ENCODE assay signal across 37 cellular contexts in the genomic region with DNA sequence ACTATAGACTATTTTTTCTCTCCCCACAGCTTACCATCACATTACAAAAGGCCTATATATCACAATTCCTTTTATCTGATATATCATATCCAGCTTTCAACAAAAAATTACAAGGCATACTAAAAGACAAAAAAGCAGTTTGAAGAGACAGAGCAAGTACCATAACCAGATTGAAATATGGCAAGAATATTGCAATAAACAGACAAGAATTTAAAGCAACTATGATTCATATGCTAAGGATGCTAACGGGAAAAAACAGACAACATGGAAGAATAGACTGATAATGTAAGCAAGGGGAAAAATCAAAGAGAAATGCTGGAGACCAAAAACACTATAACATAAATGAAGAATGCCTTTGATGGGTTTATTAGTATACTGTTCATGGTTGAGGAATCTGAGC.
"Had no signal": no experiment of that assay in that cellular context is flagged by ENCODE, and none has a peak within 500 bp of the region (broad histone marks: within the 10 kb centered on the region; RNA-seq: fewer than 3 reads in every experiment).

No MANE protein-coding gene starts in this region.

- H3K36me3 ChIP-seq: ascending aorta, brain microvascular endothelial cell, breast epithelium, WERI-Rb-1 had no signal

- H3K27me3 ChIP-seq: ascending aorta, body of pancreas, brain microvascular endothelial cell, breast epithelium had no signal

- H3K36me3 Mint-ChIP-seq: activated CD8-positive, alpha-beta memory T cell treated with anti-CD3 and anti-CD28 coated beads, Interleukin-2, amount 10 ng/mL, durations not matched to agents 7 days and 5 days; activated naive CD4-positive, alpha-beta T cell treated with anti-CD3 and anti-CD28 coated beads, Interleukin-2, amount 10 ng/mL, durations not matched to agents 7 days and 5 days; activated naive CD8-positive, alpha-beta T cell treated with anti-CD3 and anti-CD28 coated beads, Interleukin-2, amount 10 ng/mL, durations not matched to agents 7 days and 5 days had no signal

- H3K27me3 Mint-ChIP-seq: activated naive CD4-positive, alpha-beta T cell treated with anti-CD3 and anti-CD28 coated beads, Interleukin-2, amount 50 U/mL, for 24 hours; activated naive CD8-positive, alpha-beta T cell; activated naive CD8-positive, alpha-beta T cell treated with anti-CD3 and anti-CD28 coated beads, Interleukin-2, amount 50 U/mL, for 24 hours had no signal

- FAIRE-seq: TTC549 had no signal

- H3K4me3 ChIP-seq: ascending aorta, body of pancreas, breast epithelium had no signal

- DNase-seq: activated CD4-positive, alpha-beta memory T cell treated with anti-CD3 and anti-CD28 coated beads, Interleukin-2, amount 10 ng/mL, durations not matched to agents 7 days and 5 days; activated CD4-positive, alpha-beta T cell treated with anti-CD3 and anti-CD28 coated beads for 1 hour; activated CD4-positive, alpha-beta T cell treated with anti-CD3 and anti-CD28 coated beads for 36 hours; activated CD4-positive, alpha-beta T cell treated with anti-CD3 and anti-CD28 coated beads for 48 hours; activated CD4-positive, alpha-beta T cell treated with anti-CD3 and anti-CD28 coated beads, Interleukin-2, amount 10 ng/mL, durations not matched to agents 7 days and 5 days; activated CD4-positive, alpha-beta T cell treated with anti-CD3 and anti-CD28 coated beads, Interleukin-2, amount 50 U/mL, for 48 hours; activated CD4-positive, CD25-positive, alpha-beta regulatory T cell; activated CD8-positive, alpha-beta memory T cell treated with anti-CD3 and anti-CD28 coated beads for 24 hours; activated CD8-positive, alpha-beta memory T cell treated with anti-CD3 and anti-CD28 coated beads, Interleukin-2, amount 10 ng/mL, durations not matched to agents 7 days and 5 days; activated CD8-positive, alpha-beta memory T cell treated with anti-CD3 and anti-CD28 coated beads, Interleukin-2, amount 50 U/mL, for 48 hours; activated CD8-positive, alpha-beta T cell treated with anti-CD3 and anti-CD28 coated beads, Interleukin-2, amount 10 ng/mL, durations not matched to agents 7 days and 5 days; activated effector memory CD4-positive, alpha-beta T cell treated with Interleukin-2 at 50 U/mL for 16 hours; activated gamma-delta T cell; activated naive CD4-positive, alpha-beta T cell treated with anti-CD3 and anti-CD28 coated beads, Interleukin-2, amount 10 ng/mL, durations not matched to agents 7 days and 5 days; activated naive CD4-positive, alpha-beta T cell treated with Interleukin-2 at 50 U/mL for 16 hours; activated naive CD8-positive, alpha-beta T cell treated with anti-CD3 and anti-CD28 coated beads, Interleukin-2, amount 10 ng/mL, durations not matched to agents 7 days and 5 days; activated naive CD8-positive, alpha-beta T cell treated with anti-CD3 and anti-CD28 coated beads, Interleukin-2, amount 50 U/mL, for 24 hours; activated T-cell treated with anti-CD3 and anti-CD28 coated beads, Interleukin-2, amount 50 U/mL, for 24 hours; activated T-cell treated with anti-CD3 and anti-CD28 coated beads, Interleukin-2, amount 50 U/mL, for 48 hours; amygdala; anterior cingulate cortex; body of pancreas; brain microvascular endothelial cell; central memory CD4-positive, alpha-beta T cell; T-helper 1 cell; T-helper 2 cell; T-helper 9 cell; WERI-Rb-1 had no signal

- H3K9me3 ChIP-seq: body of pancreas, breast epithelium had no signal

- H3K9me3 Mint-ChIP-seq: activated naive CD8-positive, alpha-beta T cell treated with anti-CD3 and anti-CD28 coated beads, Interleukin-2, amount 10 ng/mL, durations not matched to agents 7 days and 5 days; activated T-helper 2 cell treated with anti-CD3 and anti-CD28 coated beads, Interferon-gamma antibody, Interleukin-2, Interleukin-4, amounts not matched to agents 10 μg/mL and 5 μg/mL and 100 μg/mL, durations not matched to agents 14 hours and 24 hours and 36 hours; T-helper 1 cell treated with Interleukin-12 subunit alpha and Interleukin-12 subunit beta and Interleukin-4 antibody, amounts not matched to agents 30 μg/mL and 1 μg/mL, for 36 hours; T-helper 2 cell treated with Interferon-gamma antibody and Interleukin-4, amounts not matched to agents 5 μg/mL and 100 μg/mL, for 36 hours had no signal

- H3K4me1 Mint-ChIP-seq: activated naive CD4-positive, alpha-beta T cell treated with anti-CD3 and anti-CD28 coated beads, Interleukin-2, amount 10 ng/mL, durations not matched to agents 7 days and 5 days; activated naive CD8-positive, alpha-beta T cell treated with anti-CD3 and anti-CD28 coated beads, Interleukin-2, amount 10 ng/mL, durations not matched to agents 7 days and 5 days had no signal

- H3K4me1 ChIP-seq: breast epithelium had no signal

- H3K27ac Mint-ChIP-seq: activated CD4-positive, alpha-beta memory T cell treated with anti-CD3 and anti-CD28 coated beads, Interleukin-2, amount 10 ng/mL, durations not matched to agents 7 days and 5 days; activated CD4-positive, alpha-beta T cell treated with anti-CD3 and anti-CD28 coated beads for 36 hours; activated CD4-positive, alpha-beta T cell treated with anti-CD3 and anti-CD28 coated beads, Interleukin-2, amount 10 ng/mL, durations not matched to agents 7 days and 5 days; activated CD8-positive, alpha-beta memory T cell treated with anti-CD3 and anti-CD28 coated beads, Interleukin-2, amount 10 ng/mL, durations not matched to agents 7 days and 5 days; activated CD8-positive, alpha-beta T cell treated with anti-CD3 and anti-CD28 coated beads, Interleukin-2, amount 10 ng/mL, durations not matched to agents 7 days and 5 days; activated naive CD4-positive, alpha-beta T cell treated with anti-CD3 and anti-CD28 coated beads, Interleukin-2, amount 10 ng/mL, durations not matched to agents 7 days and 5 days; activated naive CD4-positive, alpha-beta T cell treated with anti-CD3 and anti-CD28 coated beads, Interleukin-2, amount 50 U/mL, for 24 hours; activated naive CD8-positive, alpha-beta T cell; activated naive CD8-positive, alpha-beta T cell treated with anti-CD3 and anti-CD28 coated beads, Interleukin-2, amount 10 ng/mL, durations not matched to agents 7 days and 5 days; activated naive CD8-positive, alpha-beta T cell treated with anti-CD3 and anti-CD28 coated beads, Interleukin-2, amount 50 U/mL, for 24 hours; activated T-cell treated with anti-CD3 and anti-CD28 coated beads, Interleukin-2, amount 50 U/mL, for 24 hours; activated T-helper 2 cell treated with anti-CD3 and anti-CD28 coated beads, Interferon-gamma antibody, Interleukin-2, Interleukin-4, amounts not matched to agents 10 μg/mL and 5 μg/mL and 100 μg/mL, durations not matched to agents 14 hours and 24 hours and 36 hours; T-helper 1 cell treated with Interleukin-12 subunit alpha and Interleukin-12 subunit beta and Interleukin-4 antibody, amounts not matched to agents 30 μg/mL and 1 μg/mL, for 36 hours; T-helper 2 cell treated with Interferon-gamma antibody and Interleukin-4, amounts not matched to agents 5 μg/mL and 100 μg/mL, for 36 hours; WTC11 had no signal

- H3K4me3 Mint-ChIP-seq: activated CD4-positive, alpha-beta memory T cell treated with anti-CD3 and anti-CD28 coated beads, Interleukin-2, amount 10 ng/mL, durations not matched to agents 7 days and 5 days; activated CD4-positive, alpha-beta T cell treated with anti-CD3 and anti-CD28 coated beads for 36 hours; activated CD4-positive, alpha-beta T cell treated with anti-CD3 and anti-CD28 coated beads, Interleukin-2, amount 10 ng/mL, durations not matched to agents 7 days and 5 days; activated CD8-positive, alpha-beta memory T cell treated with anti-CD3 and anti-CD28 coated beads, Interleukin-2, amount 10 ng/mL, durations not matched to agents 7 days and 5 days; activated CD8-positive, alpha-beta T cell treated with anti-CD3 and anti-CD28 coated beads, Interleukin-2, amount 10 ng/mL, durations not matched to agents 7 days and 5 days; activated naive CD4-positive, alpha-beta T cell treated with anti-CD3 and anti-CD28 coated beads, Interleukin-2, amount 10 ng/mL, durations not matched to agents 7 days and 5 days; activated naive CD4-positive, alpha-beta T cell treated with anti-CD3 and anti-CD28 coated beads, Interleukin-2, amount 50 U/mL, for 24 hours; activated naive CD8-positive, alpha-beta T cell; activated naive CD8-positive, alpha-beta T cell treated with anti-CD3 and anti-CD28 coated beads, Interleukin-2, amount 10 ng/mL, durations not matched to agents 7 days and 5 days; activated naive CD8-positive, alpha-beta T cell treated with anti-CD3 and anti-CD28 coated beads, Interleukin-2, amount 50 U/mL, for 24 hours; activated T-cell treated with anti-CD3 and anti-CD28 coated beads, Interleukin-2, amount 50 U/mL, for 24 hours; T-helper 1 cell treated with Interleukin-12 subunit alpha and Interleukin-12 subunit beta and Interleukin-4 antibody, amounts not matched to agents 30 μg/mL and 1 μg/mL, for 36 hours; T-helper 2 cell treated with Interferon-gamma antibody and Interleukin-4, amounts not matched to agents 5 μg/mL and 100 μg/mL, for 36 hours; WTC11 had no signal

- H3K27ac ChIP-seq: ascending aorta, body of pancreas, brain microvascular endothelial cell, breast epithelium, WERI-Rb-1 had no signal
